In the genomic region with DNA sequence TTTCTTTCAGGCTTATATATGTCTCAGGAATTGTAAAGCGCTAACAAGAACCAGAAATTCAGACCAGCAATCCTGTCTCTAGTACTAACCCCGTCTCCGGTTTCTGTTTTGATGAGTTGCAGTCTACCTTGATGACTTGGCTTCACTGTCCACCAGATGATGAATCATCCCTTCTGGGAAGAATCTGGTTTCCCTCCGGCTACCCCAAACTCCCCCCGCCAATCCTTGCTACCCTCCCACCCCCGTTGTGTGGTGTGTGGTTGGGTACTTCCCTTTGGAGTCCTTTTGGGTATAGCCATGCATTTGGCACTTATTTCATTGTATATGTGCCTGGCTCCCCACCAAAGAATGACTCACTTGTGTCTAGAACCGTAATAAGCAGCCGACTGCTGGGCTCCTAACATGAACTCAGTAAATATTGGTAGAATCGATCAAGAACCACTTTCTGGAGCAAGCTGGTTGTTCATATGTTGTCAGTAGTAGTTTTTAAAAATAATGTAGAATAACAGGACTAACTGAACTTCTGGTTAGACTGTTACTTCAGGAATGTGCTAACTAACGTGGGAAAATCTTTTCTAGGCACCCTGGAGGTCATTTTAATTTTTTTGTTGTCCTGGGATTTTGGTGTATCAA, we compare ENCODE assay signal across 8 cellular contexts. TPM values are rescaled to one million over a fixed set of nuclear protein-coding genes. Genes with fewer than 3 reads are reported as not detected.
DNase-seq lines count a peak whose midpoint lies in the region; ATAC-seq and TF ChIP-seq lines count a peak whose summit lies in the region.

No MANE protein-coding gene starts in this region.

- H2BK15ac ChIP-seq in neuronal stem cell (ENCODE audit: low read length), result no peak overlapping the region

- H3K36me3 ChIP-seq in psoas muscle (ENCODE audit: insufficient read depth in 1 of 2, low read depth in 1 of 2) (no peaks in the 10 kb centered on the region), neuronal stem cell (replicated peaks in 1 of 2; ENCODE audit: control insufficient read depth in 2 of 2, insufficient read depth in 2 of 2, low read length in 2 of 2) (no peaks in the 10 kb centered on the region)

- no peak overlapping the region for H3K23ac ChIP-seq in neuronal stem cell (ENCODE audit: low read depth, low read length, poor library complexity)

- H4K8ac ChIP-seq in neuronal stem cell (ENCODE audit: low read depth, low read length), result no peak overlapping the region

- H2BK5ac ChIP-seq in neuronal stem cell (ENCODE audit: low read length), result no peak overlapping the region

- no peak overlapping the region for H3K14ac ChIP-seq in neuronal stem cell (ENCODE audit: low read length)

- no peak for TF ChIP-seq CTCF in cardiac fibroblast (IDR thresholded peaks at IDR 0.05; ENCODE audit: low read depth, low read length)
- no peak for TF ChIP-seq CTCF in psoas muscle (IDR thresholded peaks at IDR 0.05)

- H3K4ac ChIP-seq in neuronal stem cell (ENCODE audit: low read length), result no peak overlapping the region

- H2AK5ac ChIP-seq in neuronal stem cell (ENCODE audit: low read depth, low read length), result no peak overlapping the region

- H4K91ac ChIP-seq in neuronal stem cell (ENCODE audit: low read depth, low read length, poor library complexity), result no peak overlapping the region

- H3K9ac ChIP-seq in neuronal stem cell (ENCODE audit: low read depth, low read length, poor library complexity), result no peak overlapping the region

- no peak overlapping the region for H2BK12ac ChIP-seq in neuronal stem cell (ENCODE audit: low read length)

- ATAC-seq in psoas muscle (peak; percentile 48 to 64 (median 59)), GM21390 (IDR thresholded peaks at IDR 0.05; ENCODE audit: unreplicated experiment) (no peak)

- H3K4me3 ChIP-seq in cardiac fibroblast (replicated peaks in 1 of 2; ENCODE audit: low read depth in 2 of 2, low read length in 2 of 2), result peak overlapping the region in 1 of 2 donors; percentile 15
- H3K4me3 ChIP-seq in psoas muscle, result no peak overlapping the region
- no peak overlapping the region for H3K4me3 ChIP-seq in neuronal stem cell (ENCODE audit: low read length in 2 of 2)

- H3K27me3 ChIP-seq in psoas muscle (ENCODE audit: insufficient read depth in 3 of 3, low read length in 2 of 3) (no peaks in the 10 kb centered on the region), neuronal stem cell (ENCODE audit: control insufficient read depth in 3 of 3, insufficient read depth in 3 of 3, low read depth in 1 of 3, low read length in 3 of 3) (peaks cover 0 to 18% (median 0%) of the 10 kb centered on the region in 3 experiments)

- peak overlapping the region; percentile 52 for H3K27ac ChIP-seq in psoas muscle
- no peak overlapping the region for H3K27ac ChIP-seq in neuronal stem cell (replicated peaks; ENCODE audit: low read length)

- H3K4me1 ChIP-seq in psoas muscle (peaks cover 17% of the 10 kb centered on the region), neuronal stem cell (ENCODE audit: control insufficient read depth in 2 of 2, insufficient read depth in 1 of 2, low read depth in 1 of 2, low read length in 2 of 2) (no peaks in the 10 kb centered on the region)

- H3K18ac ChIP-seq in neuronal stem cell (ENCODE audit: low read length), result no peak overlapping the region

- H3K4me2 ChIP-seq in neuronal stem cell (ENCODE audit: insufficient read depth, low read length, poor library complexity, severe bottlenecking), result no peak overlapping the region

- no peak overlapping the region for H2BK120ac ChIP-seq in neuronal stem cell (ENCODE audit: low read depth, low read length)

- 67 to 81% (median 77%) methylated on average over 10 of the region's 10 CpGs for WGBS in psoas muscle, 3 donors
- no CpG with 5 or more reads among the region's 10 CpGs for WGBS in neuronal stem cell (ENCODE audit: extremely low coverage in 2 of 2, insufficient read length in 2 of 2, insufficient replicate concordance in 1 of 2), 2 donors

- H3K9me3 ChIP-seq in psoas muscle (no peaks in the 10 kb centered on the region), neuronal stem cell (replicated peaks in 1 of 2; ENCODE audit: control insufficient read depth in 2 of 2, insufficient read depth in 1 of 2, low read depth in 1 of 2, low read length in 2 of 2) (no peaks in the 10 kb centered on the region)

- DNase-seq in GDM1 (lab: John Stamatoyannopoulos, UW) (peak; percentile 52), NCI-H2029 (lab: John Stamatoyannopoulos, UW) (peak; percentile 53), cardiac fibroblast (ENCODE audit: low read depth in 2 of 2) (peak; percentile 92 to 98), psoas muscle (no peak), neuronal stem cell (ENCODE audit: low spot score) (no peak), mesenteric fat pad (ENCODE audit: low spot score) (no peak), NCI-H510A (lab: John Stamatoyannopoulos, UW) (no peak)

- no peak overlapping the region for H2AFZ ChIP-seq in neuronal stem cell (ENCODE audit: low read length)

- intact Hi-C loops in psoas muscle (cut with DNase I), result no loop called here

- no peaks in the 10 kb centered on the region for H3K79me1 ChIP-seq in neuronal stem cell (ENCODE audit: low read depth, low read length)

RNA-seq across cellular contexts. Expression of gene TGFBI, which starts 8.3 kb away (rescaled TPM):
- total RNA-seq in psoas muscle, result 10 to 100 TPM; 24.4 to 35.9 (median 30.3) TPM
- polyA plus RNA-seq in psoas muscle, result 10 to 100 TPM; 18.8 to 28.3 (median 20.9) TPM
- 6.5 TPM for polyA plus RNA-seq in neuronal stem cell (2013, experiment 1 of 2)
- 6.3 TPM for polyA plus RNA-seq in neuronal stem cell (2013, experiment 2 of 2)
- 254 TPM for total RNA-seq in mesenteric fat pad

Comparison
In these comparisons a context has a peak if more than half of its experiments do, and no peak if none do; other contexts are left out.
1. DNase-seq: peak in GDM1 (single experiment), NCI-H2029 (single experiment) and cardiac fibroblast (2 of 2); none in psoas muscle (0 of 2), neuronal stem cell (single experiment), mesenteric fat pad (single experiment) and NCI-H510A (single experiment).